In the genomic region with DNA sequence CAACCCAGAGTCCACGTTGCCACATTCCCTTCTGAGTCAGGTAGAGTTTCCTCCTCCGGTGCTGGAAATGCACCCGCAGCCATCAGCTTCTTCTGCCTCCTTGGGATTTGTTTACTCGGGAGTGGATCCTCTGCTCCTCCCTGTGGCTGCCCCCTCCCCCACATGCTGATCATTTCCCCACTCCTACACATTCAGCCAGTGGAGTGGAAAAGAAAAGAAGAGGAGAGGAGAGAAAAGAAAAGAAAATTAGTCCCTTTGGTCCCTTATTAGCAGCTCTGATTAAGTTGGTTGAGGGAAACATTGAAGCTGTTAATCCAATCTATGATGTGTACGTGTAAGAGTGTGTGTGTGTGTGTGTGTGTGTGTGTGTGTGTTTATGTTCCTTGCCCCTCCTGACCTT, we compare ENCODE assay signal across 13 cellular contexts. TPM values are rescaled to one million over a fixed set of nuclear protein-coding genes. Genes with fewer than 3 reads are reported as not detected.
DNase-seq lines count a peak whose midpoint lies in the region; TF ChIP-seq lines count a peak whose summit lies in the region.
"Had no signal": no experiment of that assay in that cellular context is flagged by ENCODE, and none has a peak within 500 bp of the region (broad histone marks: within the 10 kb centered on the region; RNA-seq: fewer than 3 reads in every experiment).

No MANE protein-coding gene starts in this region.

- no peak overlapping the region for H2BK12ac ChIP-seq in H9 (ENCODE audit: insufficient read length, low read depth, low read length)

- H4K8ac ChIP-seq in H9 (replicated peaks; ENCODE audit: insufficient read length, low read depth, low read length): peak overlapping the region; percentile 58

- H3K9me3 Mint-ChIP-seq in H9 (peaks cover 0 to under 1% of the 10 kb centered on the region in 2 experiments; a peak in 1 of 5 replicates), nephron (peaks cover 3% of the 10 kb centered on the region), type B pancreatic cell (peaks cover 2% of the 10 kb centered on the region), mesothelial cell of epicardium (no peaks in the 10 kb centered on the region)
- H3K9me3 Mint-ChIP-seq: HFFc6 had no signal

- H3K27me3 Mint-ChIP-seq in H9 (ENCODE audit: low read depth): peaks cover 5% of the 10 kb centered on the region
- H3K27me3 Mint-ChIP-seq in nephron (ENCODE audit: low read depth): peaks cover 20% of the 10 kb centered on the region
- no peaks in the 10 kb centered on the region for H3K27me3 Mint-ChIP-seq in type B pancreatic cell
- peaks cover 14% of the 10 kb centered on the region for H3K27me3 Mint-ChIP-seq in mesothelial cell of epicardium (ENCODE audit: low read depth)

- H3K14ac ChIP-seq in H9 (ENCODE audit: insufficient read depth, low read length): no peak overlapping the region

- H3K4me1 ChIP-seq in H9 (ENCODE audit: insufficient read depth, low read length) (no peaks in the 10 kb centered on the region), HEK293 (ENCODE audit: control insufficient read depth, insufficient read depth, low read length) (no peaks in the 10 kb centered on the region)

- no peak overlapping the region for H3K27ac Mint-ChIP-seq in H9
- peak overlapping the region; percentile 13 to 79 (median 60) for H3K27ac Mint-ChIP-seq in nephron
- H3K27ac Mint-ChIP-seq in type B pancreatic cell: no peak overlapping the region
- no peak overlapping the region for H3K27ac Mint-ChIP-seq in mesothelial cell of epicardium
- H3K27ac Mint-ChIP-seq: CD14-positive monocyte; CD8-positive, alpha-beta T cell; HFFc6 had no signal

- H2AFZ ChIP-seq in H9 (ENCODE audit: low read length): no peak overlapping the region

- DNase-seq in H9 (no peak), type B pancreatic cell (ENCODE audit: extremely low spot score, unreplicated experiment) (no peak), mesothelial cell of epicardium (ENCODE audit: low spot score in 2 of 2, unreplicated experiment in 2 of 2) (no peak), NCI-H2029 treated with DMSO at 0.1 percent for 48 hours (lab: John Stamatoyannopoulos, UW) (no peak)
- DNase-seq: GDM1 had no signal

- H3K4me2 ChIP-seq in H9 (ENCODE audit: insufficient read depth, insufficient read length, low read length): no peak overlapping the region
- H3K4me2 ChIP-seq: A549 had no signal

- no peak overlapping the region for H3K27ac ChIP-seq in H9 (ENCODE audit: insufficient read length, low read depth, low read length)
- H3K27ac ChIP-seq in HEK293 (ENCODE audit: extremely low read depth, low read depth, low read length): no peak overlapping the region

- no peaks in the 10 kb centered on the region for H3K79me1 ChIP-seq in H9 (ENCODE audit: insufficient read depth, low read depth, low read length, poor library complexity, severe bottlenecking)

- WGBS in H9 (ENCODE audit: extremely low coverage, insufficient read length, low lambda C conversion rate): no CpG with 5 or more reads among the region's 5 CpGs

- no peak overlapping the region for H3K18ac ChIP-seq in H9 (ENCODE audit: insufficient read length, low read depth, low read length)

- H2BK15ac ChIP-seq in H9 (ENCODE audit: low read depth, low read length): no peak overlapping the region; the same call in 1 of the 2 replicates

- no peak overlapping the region for H3K4me3 ChIP-seq in HEK293 (ENCODE audit: low read depth, low read length)
- H3K4me3 ChIP-seq: A549 had no signal

- no peak overlapping the region for H4K5ac ChIP-seq in H9 (ENCODE audit: insufficient read length, low read depth, low read length)

- H3K23me2 ChIP-seq in H9 (ENCODE audit: insufficient read length, low read depth, low read length, poor library complexity, severe bottlenecking): no peaks in the 10 kb centered on the region

- H2BK5ac ChIP-seq in H9 (ENCODE audit: insufficient read length, low read length): no peak overlapping the region

- no peak overlapping the region for H3K9ac ChIP-seq in H9 (ENCODE audit: extremely low read depth, insufficient read length, low read length)

- H3K9me3 ChIP-seq in H9 (ENCODE audit: control insufficient read depth, low read depth, low read length): no peaks in the 10 kb centered on the region
- H3K9me3 ChIP-seq in HEK293 (ENCODE audit: control insufficient read depth, insufficient read depth, low read depth, low read length): no peaks in the 10 kb centered on the region
- H3K9me3 ChIP-seq: A549 had no signal

- H4K20me1 ChIP-seq in H9 (ENCODE audit: control insufficient read depth, insufficient read depth, insufficient read length): no peaks in the 10 kb centered on the region

- H3K56ac ChIP-seq in H9 (ENCODE audit: insufficient read length, low read depth, low read length): no peak overlapping the region

- no peak overlapping the region for H2AK5ac ChIP-seq in H9 (ENCODE audit: insufficient read length, low read length)

- H4K91ac ChIP-seq in H9 (ENCODE audit: insufficient read length, low read depth, low read length): no peak overlapping the region

- no peaks in the 10 kb centered on the region; a peak in 1 of 4 replicates for H3K4me1 Mint-ChIP-seq in H9
- peaks cover 6% of the 10 kb centered on the region for H3K4me1 Mint-ChIP-seq in nephron
- H3K4me1 Mint-ChIP-seq in type B pancreatic cell (ENCODE audit: unreplicated experiment): peaks cover 11% of the 10 kb centered on the region
- H3K4me1 Mint-ChIP-seq in mesothelial cell of epicardium: no peaks in the 10 kb centered on the region
- H3K4me1 Mint-ChIP-seq: CD14-positive monocyte had no signal

- H3T11ph ChIP-seq in H9 (ENCODE audit: low read length): no peak overlapping the region

- no peak overlapping the region for H3K4me3 Mint-ChIP-seq in H9
- H3K4me3 Mint-ChIP-seq in nephron: peak overlapping the region in 2 of 3 experiments; percentile 2 to 12
- peak overlapping the region; percentile 5 for H3K4me3 Mint-ChIP-seq in type B pancreatic cell
- no peak overlapping the region for H3K4me3 Mint-ChIP-seq in mesothelial cell of epicardium
- H3K4me3 Mint-ChIP-seq: CD14-positive monocyte; CD8-positive, alpha-beta T cell; HFFc6 had no signal

- H2BK20ac ChIP-seq in H9 (ENCODE audit: low read depth, low read length, poor library complexity, severe bottlenecking): no peak overlapping the region

- TF ChIP-seq CTCF in H9 (conservative IDR thresholded peaks at IDR 0.05): no peak
- no peak for TF ChIP-seq CTCF in HEK293 (tag by site-specific recombination; IDR thresholded peaks at IDR 0.05)
- TF ChIP-seq CTCF in nephron (IDR thresholded peaks at IDR 0.05; ENCODE audit: unreplicated experiment in 3 of 3): no peak
- TF ChIP-seq CTCF in type B pancreatic cell (conservative IDR thresholded peaks at IDR 0.05): no peak
- TF ChIP-seq CTCF in mesothelial cell of epicardium (IDR thresholded peaks at IDR 0.05; ENCODE audit: unreplicated experiment): no peak

- no peak overlapping the region for H2BK120ac ChIP-seq in H9 (ENCODE audit: low read depth, low read length, poor library complexity, severe bottlenecking)

- no peaks in the 10 kb centered on the region for H3K36me3 Mint-ChIP-seq in H9 (ENCODE audit: insufficient read depth in 1 of 3, low read depth in 3 of 3)
- H3K36me3 Mint-ChIP-seq in nephron (ENCODE audit: low read depth): no peaks in the 10 kb centered on the region
- no peaks in the 10 kb centered on the region for H3K36me3 Mint-ChIP-seq in type B pancreatic cell
- H3K36me3 Mint-ChIP-seq in mesothelial cell of epicardium: no peaks in the 10 kb centered on the region
- H3K36me3 Mint-ChIP-seq: CD14-positive monocyte; CD8-positive, alpha-beta T cell had no signal

- H3K36me3 ChIP-seq in HEK293 (ENCODE audit: control insufficient read depth in 2 of 2, insufficient read depth in 1 of 2, low read length in 2 of 2): no peaks in the 10 kb centered on the region

- H3K27me3 ChIP-seq in H9 (ENCODE audit: insufficient read depth, low read length): no peaks in the 10 kb centered on the region

- no peaks in the 10 kb centered on the region for H3K79me2 ChIP-seq in H9 (ENCODE audit: insufficient read depth, low read length)

- POLR2A ChIA-PET in HEK293 (lab: Yijun Ruan, JAX): no interaction called here

- H3K4ac ChIP-seq in H9 (ENCODE audit: low read depth, low read length): no peak overlapping the region

- H3K23ac ChIP-seq in H9 (ENCODE audit: insufficient read length, low read depth, low read length): no peak overlapping the region

- CTCF ChIA-PET in HEK293 (lab: Yijun Ruan, JAX): interaction anchor here (0.6 to 6.6 kb wide), 48 partner anchors 8 to 983 kb away, joined by 3 to 63 read pairs (median 4); no protein-coding TSS in a partner anchor

TF ChIP-seq in HEK293, 187 proteins besides CTCF, POLR2A, EP300 and RAD21 (continues in another document):
- no peak for TF ChIP-seq OSR2 (tag by site-specific recombination; IDR thresholded peaks at IDR 0.05)
- no peak for TF ChIP-seq ZNF488 (tag by site-specific recombination; IDR thresholded peaks at IDR 0.05)
- TF ChIP-seq, protein P1, sequence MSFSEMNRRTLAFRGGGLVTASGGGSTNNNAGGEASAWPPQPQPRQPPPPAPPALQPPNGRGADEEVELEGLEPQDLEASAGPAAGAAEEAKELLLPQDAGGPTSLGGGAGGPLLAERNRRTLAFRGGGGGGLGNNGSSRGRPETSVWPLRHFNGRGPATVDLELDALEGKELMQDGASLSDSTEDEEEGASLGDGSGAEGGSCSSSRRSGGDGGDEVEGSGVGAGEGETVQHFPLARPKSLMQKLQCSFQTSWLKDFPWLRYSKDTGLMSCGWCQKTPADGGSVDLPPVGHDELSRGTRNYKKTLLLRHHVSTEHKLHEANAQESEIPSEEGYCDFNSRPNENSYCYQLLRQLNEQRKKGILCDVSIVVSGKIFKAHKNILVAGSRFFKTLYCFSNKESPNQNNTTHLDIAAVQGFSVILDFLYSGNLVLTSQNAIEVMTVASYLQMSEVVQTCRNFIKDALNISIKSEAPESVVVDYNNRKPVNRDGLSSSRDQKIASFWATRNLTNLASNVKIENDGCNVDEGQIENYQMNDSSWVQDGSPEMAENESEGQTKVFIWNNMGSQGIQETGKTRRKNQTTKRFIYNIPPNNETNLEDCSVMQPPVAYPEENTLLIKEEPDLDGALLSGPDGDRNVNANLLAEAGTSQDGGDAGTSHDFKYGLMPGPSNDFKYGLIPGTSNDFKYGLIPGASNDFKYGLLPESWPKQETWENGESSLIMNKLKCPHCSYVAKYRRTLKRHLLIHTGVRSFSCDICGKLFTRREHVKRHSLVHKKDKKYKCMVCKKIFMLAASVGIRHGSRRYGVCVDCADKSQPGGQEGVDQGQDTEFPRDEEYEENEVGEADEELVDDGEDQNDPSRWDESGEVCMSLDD (tag by site-specific recombination; IDR thresholded peaks at IDR 0.05): no peak

RNA-seq across cellular contexts. Expression of gene CAPN8, which starts 36.6 kb away (rescaled TPM):
- not detected in 2 replicates for total RNA-seq in H9 (2021)
- total RNA-seq in type B pancreatic cell (ENCODE audit: low replicate concordance): 0.71 and 2.3 TPM in 2 replicates
- total RNA-seq in mesothelial cell of epicardium: 0.40 to 0.63 TPM in 2 of 3 replicates, not detected in the other
- total RNA-seq: H7, HFFc6, HT1080 had no signal

Comparison
In these comparisons a context has a peak if more than half of its experiments do, and no peak if none do; other contexts are left out.
1. H3K27ac Mint-ChIP-seq: peak in nephron (3 of 3); none in H9 (0 of 3), type B pancreatic cell (single experiment) and mesothelial cell of epicardium (single experiment).
2. H3K4me3 Mint-ChIP-seq: peak in nephron (2 of 3) and type B pancreatic cell (single experiment); none in H9 (0 of 2) and mesothelial cell of epicardium (single experiment).